In genomic region chr4:6022607-6023288, GRCh38 we compare ENCODE assay signal across 1 cellular context.
TF ChIP-seq lines count a peak whose summit lies in the region.

No MANE protein-coding gene starts in this region.

TF ChIP-seq in H1, 55 proteins besides CTCF, POLR2A, EP300 and RAD21:
- no peak for TF ChIP-seq CHD2 (IDR thresholded peaks at IDR 0.05; ENCODE audit: low read length)
- TF ChIP-seq EGR1 (IDR thresholded peaks at IDR 0.05; ENCODE audit: borderline replicate concordance, low read depth, low read length), result no peak
- TF ChIP-seq TCF12 (IDR thresholded peaks at IDR 0.05; ENCODE audit: low read depth, low read length), result no peak
- no peak for TF ChIP-seq RXRA (IDR thresholded peaks at IDR 0.05; ENCODE audit: insufficient read depth, low read depth, low read length)
- no peak for TF ChIP-seq CHD1 (IDR thresholded peaks at IDR 0.05; ENCODE audit: low read depth, low read length)
- no peak for TF ChIP-seq CTBP2 (IDR thresholded peaks at IDR 0.05; ENCODE audit: borderline replicate concordance, insufficient read depth, insufficient read length, low read length)
